10 cellular contexts compared by ENCODE assay signal in genomic region chr3:57949779-57950618, GRCh38. TPM values are rescaled to one million over a fixed set of nuclear protein-coding genes. Genes with fewer than 3 reads are reported as not detected.
A peak's percentile ranks its signal among the peaks of the same experiment; 100 is the strongest.
DNase-seq lines count a peak whose midpoint lies in the region; ATAC-seq and TF ChIP-seq lines count a peak whose summit lies in the region.
"Had no signal": no experiment of that assay in that cellular context is flagged by ENCODE, and none has a peak within 500 bp of the region (broad histone marks: within the 10 kb centered on the region; RNA-seq: fewer than 3 reads in every experiment).

No MANE protein-coding gene starts in this region.

- H3K4me2 ChIP-seq in fibroblast of lung (ENCODE audit: extremely low read depth, insufficient read depth, low read length) (no peak overlapping the region), trophoblast cell (ENCODE audit: low read length) (no peak overlapping the region)

- H4K12ac ChIP-seq in trophoblast cell (ENCODE audit: low read depth, low read length): no peak overlapping the region

- ATAC-seq in HG03342 (IDR thresholded peaks at IDR 0.05; ENCODE audit: unreplicated experiment) (no peak), HG03571 (IDR thresholded peaks at IDR 0.05; ENCODE audit: unreplicated experiment) (no peak)

- H3K23ac ChIP-seq in trophoblast cell (ENCODE audit: low read length): no peak overlapping the region

- H2BK12ac ChIP-seq in trophoblast cell (ENCODE audit: low read length): peak overlapping the region; percentile 95

- no peak overlapping the region for H3K9ac ChIP-seq in fibroblast of lung (ENCODE audit: insufficient read depth, low read length)
- no peak overlapping the region for H3K9ac ChIP-seq in trophoblast cell (ENCODE audit: low read length)

- no peak overlapping the region for H2AFZ ChIP-seq in fibroblast of lung (ENCODE audit: low read length)
- H2AFZ ChIP-seq in trophoblast cell (ENCODE audit: insufficient read depth, low read length, poor library complexity): no peak overlapping the region

- DNase-seq in Caki2 (ENCODE audit: low read depth) (peak; percentile 85), RPMI7951 (ENCODE audit: low read depth) (peak; percentile 60), fibroblast of lung (ENCODE audit: low read depth in 2 of 2) (peak; percentile 51 to 58), trophoblast cell (peak in 1 of 2 donors; percentile 56), NCI-H1417 (lab: John Stamatoyannopoulos, UW) (no peak)
- DNase-seq in NK-92 treated with Interleukin-12 subunit alpha and Interleukin-12 subunit beta, amount 100 ng/mL, for 24 hours (lab: John Stamatoyannopoulos, UW): no peak
- DNase-seq: activated B cell treated with CpG ODN at 0.5 μM for 24 hours, NCI-H1694 had no signal

- H2BK5ac ChIP-seq in trophoblast cell (ENCODE audit: low read depth, low read length, poor library complexity): peak overlapping the region; percentile 41

- H4K91ac ChIP-seq in trophoblast cell (ENCODE audit: low read depth, low read length): peak overlapping the region; percentile 53

- H3K18ac ChIP-seq in trophoblast cell (ENCODE audit: low read length): no peak overlapping the region

- H3K27ac ChIP-seq in fibroblast of lung (ENCODE audit: insufficient read depth, low read length): no peak overlapping the region
- H3K27ac ChIP-seq in trophoblast cell (ENCODE audit: low read depth, low read length): peak overlapping the region; percentile 29

- H3K14ac ChIP-seq in trophoblast cell (ENCODE audit: low read length): peak overlapping the region; percentile 79

- H3K79me2 ChIP-seq in fibroblast of lung (ENCODE audit: control insufficient read depth, insufficient read depth, low read length): no peaks in the 10 kb centered on the region
- peaks cover 8% of the 10 kb centered on the region for H3K79me2 ChIP-seq in trophoblast cell (ENCODE audit: control insufficient read depth, insufficient read depth, low read length, poor library complexity)

- peak overlapping the region; percentile 89 for H2AK5ac ChIP-seq in trophoblast cell (ENCODE audit: low read length)

- H4K20me1 ChIP-seq in fibroblast of lung (ENCODE audit: control insufficient read depth, extremely low read depth, insufficient read depth, low read length): no peaks in the 10 kb centered on the region

- H3K79me1 ChIP-seq in trophoblast cell (ENCODE audit: low read length): peaks cover 49% of the 10 kb centered on the region

- in situ Hi-C loops in Caki2 (cut with HindIII; ENCODE audit: low pct_unique_long_range_greater_than_20kb, low sequenced_read_pairs): no loop called here

- WGBS in trophoblast cell (ENCODE audit: extremely low coverage, insufficient coverage, insufficient read length): no CpG with 5 or more reads among the region's 7 CpGs

- peak overlapping the region; percentile 40 for H2BK120ac ChIP-seq in trophoblast cell (ENCODE audit: insufficient read depth, low read length, poor library complexity)

- H3K4ac ChIP-seq in trophoblast cell (ENCODE audit: low read depth, low read length): no peak overlapping the region

- H3K27me3 ChIP-seq in fibroblast of lung (ENCODE audit: control insufficient read depth, insufficient read depth, low read length): no peaks in the 10 kb centered on the region
- H3K27me3 ChIP-seq in trophoblast cell (ENCODE audit: insufficient read depth, low read length): no peaks in the 10 kb centered on the region

- no peaks in the 10 kb centered on the region for H3K9me3 ChIP-seq in fibroblast of lung (ENCODE audit: control insufficient read depth, insufficient read depth, low read depth, low read length)
- H3K9me3 ChIP-seq in trophoblast cell (ENCODE audit: insufficient read depth, low read depth, low read length): no peaks in the 10 kb centered on the region

- H3K36me3 ChIP-seq in fibroblast of lung (ENCODE audit: control insufficient read depth, insufficient read depth, low read length): no peaks in the 10 kb centered on the region
- H3K36me3 ChIP-seq in trophoblast cell (ENCODE audit: control insufficient read depth in 1 of 2, insufficient read depth in 2 of 2, low read length in 2 of 2): no peaks in the 10 kb centered on the region

- H3K4me1 ChIP-seq in fibroblast of lung (ENCODE audit: control insufficient read depth, extremely low read depth, insufficient read depth, low read length) (peaks cover 18% of the 10 kb centered on the region), trophoblast cell (ENCODE audit: control insufficient read depth in 1 of 2, insufficient read depth in 2 of 2, low read length in 2 of 2) (peaks cover 36 to 46% of the 10 kb centered on the region in 2 experiments)

- H3K4me3 ChIP-seq in fibroblast of lung (replicated peaks in 1 of 4; ENCODE audit: control extremely low read depth in 1 of 4, insufficient read depth in 1 of 4, low read depth in 3 of 4, low read length in 4 of 4) (no peak overlapping the region), trophoblast cell (ENCODE audit: low read depth, low read length) (no peak overlapping the region)

- TF ChIP-seq CTCF in fibroblast of lung (conservative IDR thresholded peaks at IDR 0.05 in 1 of 2, IDR thresholded peaks at IDR 0.05 in 1 of 2; ENCODE audit: low read depth in 1 of 2, low read length in 2 of 2): peak in 1 of 2 donors; percentile 30

- H4K8ac ChIP-seq in trophoblast cell (ENCODE audit: low read depth, low read length): peak overlapping the region; percentile 8

RNA-seq across cellular contexts. Expression of gene FLNB, which starts 58.2 kb away (rescaled TPM):
- total RNA-seq in Caki2 (2014; rRNA removed; shearing (Covaris generic); ENCODE audit: low replicate concordance): 173 and 197 TPM in 2 replicates
- total RNA-seq in RPMI7951 (2014; rRNA removed; shearing (Covaris generic)): 104 TPM in 2 replicates
- 51.6 and 81.7 TPM in 2 replicates for total RNA-seq in fibroblast of lung
- polyA plus RNA-seq in fibroblast of lung: 47.9 and 105 TPM in 2 replicates
- polyA plus RNA-seq in fibroblast of lung (2012): 58.4 and 119 TPM in 2 replicates
- polyA minus RNA-seq in fibroblast of lung (ENCODE audit: low replicate concordance): 157 and 358 TPM in 2 replicates
- 139 and 141 TPM in 2 replicates for polyA plus RNA-seq in trophoblast cell (2013)

Comparison
In these comparisons a context has a peak if more than half of its experiments do, and no peak if none do; other contexts are left out.
1. DNase-seq: peak in Caki2 (single experiment), RPMI7951 (single experiment) and fibroblast of lung (2 of 2); none in NK-92 treated with Interleukin-12 subunit alpha and Interleukin-12 subunit beta, amount 100 ng/mL, for 24 hours (single experiment) and NCI-H1417 (0 of 3).